1 cellular context compared by ENCODE assay signal in the genomic region with DNA sequence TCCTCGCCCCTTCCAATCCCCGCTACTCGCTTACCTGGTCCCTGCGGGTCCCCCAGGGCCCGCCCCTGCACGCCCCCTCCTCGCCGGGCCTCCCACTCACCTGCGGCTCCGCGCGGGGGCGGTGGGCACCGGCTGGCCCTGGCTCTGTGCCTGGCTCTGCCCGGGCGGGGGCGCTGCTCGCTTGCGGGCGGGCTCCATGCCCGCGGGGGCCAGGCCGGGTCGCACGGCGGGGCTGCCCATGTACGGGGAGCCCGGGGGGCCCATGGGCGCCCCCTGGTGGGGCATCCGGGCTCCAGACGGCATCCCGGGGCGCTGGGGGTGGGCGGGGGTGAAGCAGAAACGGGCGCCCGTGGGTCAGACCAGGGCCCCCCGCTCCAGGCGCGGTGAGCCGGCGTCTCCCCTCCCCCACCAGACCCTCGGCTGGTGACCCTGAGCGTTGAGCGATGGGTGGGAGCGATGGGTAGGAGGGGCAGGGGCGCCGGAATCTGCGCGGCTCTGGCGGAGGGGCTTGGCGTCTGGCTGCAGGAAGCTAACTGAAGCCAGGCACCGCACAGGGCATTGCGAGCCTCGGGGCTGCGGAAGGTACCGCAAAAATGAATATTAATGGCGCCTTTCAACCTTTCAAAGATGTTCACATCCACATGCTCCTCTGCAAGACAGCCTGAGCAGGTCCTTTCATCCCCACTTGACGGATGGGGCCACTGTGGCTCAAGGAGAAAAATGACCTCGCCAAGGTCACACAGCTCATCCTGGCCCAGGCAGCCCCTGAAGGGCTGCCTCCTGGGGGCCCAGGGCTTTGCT.
A peak's percentile ranks its signal among the peaks of the same experiment; 100 is the strongest.
TF ChIP-seq lines count a peak whose summit lies in the region.

No MANE protein-coding gene starts in this region.

TF ChIP-seq in endothelial cell of umbilical vein, 7 proteins besides CTCF, POLR2A, EP300 and RAD21:
- TF ChIP-seq FOS (IDR thresholded peaks at IDR 0.05; ENCODE audit: borderline replicate concordance, insufficient read depth, low read length), result no peak
- peak; percentile 68 for TF ChIP-seq EZH2 (IDR thresholded peaks at IDR 0.05; ENCODE audit: borderline replicate concordance, low read depth, low read length, severe bottlenecking)
- no peak for TF ChIP-seq POLR2AphosphoS5 (IDR thresholded peaks at IDR 0.05; ENCODE audit: insufficient read depth, low read depth, low read length)
- no peak for TF ChIP-seq JUN (IDR thresholded peaks at IDR 0.05; ENCODE audit: borderline replicate concordance, insufficient read depth, insufficient read length, low read depth)
- TF ChIP-seq GATA2 (IDR thresholded peaks at IDR 0.05; ENCODE audit: insufficient read depth, insufficient read length, low read depth, low read length), result no peak
- TF ChIP-seq, protein P1, sequence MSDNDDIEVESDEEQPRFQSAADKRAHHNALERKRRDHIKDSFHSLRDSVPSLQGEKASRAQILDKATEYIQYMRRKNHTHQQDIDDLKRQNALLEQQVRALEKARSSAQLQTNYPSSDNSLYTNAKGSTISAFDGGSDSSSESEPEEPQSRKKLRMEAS (IDR thresholded peaks at IDR 0.05; ENCODE audit: insufficient read depth, insufficient read length), result no peak
- TF ChIP-seq MYC (IDR thresholded peaks at IDR 0.05; ENCODE audit: low read depth, low read length), result no peak
